10 cellular contexts compared by ENCODE assay signal in the genomic region with DNA sequence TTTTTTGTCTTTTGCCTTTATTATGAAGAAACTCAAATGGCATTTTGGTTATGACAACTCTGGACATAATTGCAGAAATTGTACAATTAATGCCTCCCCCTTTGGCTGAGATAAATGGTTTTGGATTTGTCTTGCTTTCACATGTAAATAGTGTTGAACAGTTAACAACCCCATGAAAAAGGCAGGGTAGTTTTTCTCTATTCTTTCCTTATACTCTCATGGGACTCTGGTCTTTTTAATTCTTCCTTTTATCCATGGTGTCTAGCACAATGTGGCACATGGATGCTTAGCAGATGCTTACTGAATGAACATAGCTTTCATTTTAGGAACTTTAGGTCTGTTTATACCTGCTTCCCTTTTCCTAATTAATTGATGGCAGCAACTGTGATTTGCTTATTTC.
DNase-seq lines count a peak whose midpoint lies in the region; ATAC-seq and TF ChIP-seq lines count a peak whose summit lies in the region.
"Had no signal": no experiment of that assay in that cellular context is flagged by ENCODE, and none has a peak within 500 bp of the region (broad histone marks: within the 10 kb centered on the region; RNA-seq: fewer than 3 reads in every experiment).

No MANE protein-coding gene starts in this region.

- H3K27ac Mint-ChIP-seq in activated naive CD8-positive, alpha-beta T cell, result peak overlapping the region; percentile 72
- H3K27ac Mint-ChIP-seq in activated naive CD8-positive, alpha-beta T cell treated with anti-CD3 and anti-CD28 coated beads, Interleukin-2, amount 50 U/mL, for 24 hours, result no peak overlapping the region
- H3K27ac Mint-ChIP-seq in T-helper 17 cell, result peak overlapping the region; percentile 68

- intact Hi-C loops in lower lobe of right lung (cut with DNase I) (no loop called here), tibial artery (cut with DNase I; ENCODE audit: low total_unique reads) (no loop called here)

- H3K27me3 ChIP-seq in lower lobe of right lung (ENCODE audit: low read depth), result no peaks in the 10 kb centered on the region
- no peaks in the 10 kb centered on the region for H3K27me3 ChIP-seq in tibial artery
- H3K27me3 ChIP-seq: Peyer's patch had no signal

- no peak for DNase-seq in activated naive CD8-positive, alpha-beta T cell treated with anti-CD3 and anti-CD28 coated beads, Interleukin-2, amount 50 U/mL, for 24 hours
- DNase-seq in T-helper 17 cell (no peak), lower lobe of right lung (no peak), tibial artery (no peak), NCI-H2196 treated with DMSO at 0.1 percent for 48 hours (lab: John Stamatoyannopoulos, UW; ENCODE audit: unreplicated experiment) (no peak)
- DNase-seq: stimulated activated CD4-positive, alpha-beta T cell treated with anti-CD3 and anti-CD28 coated beads, Interleukin-4, amount 100 ng/mL, for 4 hours had no signal

- H3K9me3 Mint-ChIP-seq in activated naive CD8-positive, alpha-beta T cell (ENCODE audit: low read depth), result no peaks in the 10 kb centered on the region
- H3K9me3 Mint-ChIP-seq in activated naive CD8-positive, alpha-beta T cell treated with anti-CD3 and anti-CD28 coated beads, Interleukin-2, amount 50 U/mL, for 24 hours, result no peaks in the 10 kb centered on the region

- peak overlapping the region; percentile 38 for H3K27ac ChIP-seq in lower lobe of right lung
- peak overlapping the region; percentile 22 to 55 for H3K27ac ChIP-seq in tibial artery

- H3K36me3 Mint-ChIP-seq in activated naive CD8-positive, alpha-beta T cell, result peaks cover 6% of the 10 kb centered on the region
- peaks cover 18% of the 10 kb centered on the region for H3K36me3 Mint-ChIP-seq in activated naive CD8-positive, alpha-beta T cell treated with anti-CD3 and anti-CD28 coated beads, Interleukin-2, amount 50 U/mL, for 24 hours (ENCODE audit: low read depth)
- H3K36me3 Mint-ChIP-seq in T-helper 17 cell (ENCODE audit: low read depth), result peaks cover 2% of the 10 kb centered on the region

- H3K9me3 ChIP-seq in T-helper 17 cell (ENCODE audit: control insufficient read depth, low read length, poor library complexity, severe bottlenecking), result no peaks in the 10 kb centered on the region
- no peaks in the 10 kb centered on the region for H3K9me3 ChIP-seq in lower lobe of right lung
- H3K9me3 ChIP-seq in tibial artery, result peaks cover 0 to under 1% (median 0%) of the 10 kb centered on the region in 3 donors
- H3K9me3 ChIP-seq: Peyer's patch had no signal

- no peak for TF ChIP-seq CTCF in lower lobe of right lung (IDR thresholded peaks at IDR 0.05)
- TF ChIP-seq CTCF in tibial artery (IDR thresholded peaks at IDR 0.05), result no peak

- H3K4me3 ChIP-seq in lower lobe of right lung (peak overlapping the region; percentile 1), tibial artery (no peak overlapping the region)

- peaks cover 69% of the 10 kb centered on the region for H3K4me1 ChIP-seq in lower lobe of right lung
- H3K4me1 ChIP-seq in tibial artery, result peaks cover 8 to 71% (median 35%) of the 10 kb centered on the region in 4 donors

- H3K4me1 Mint-ChIP-seq in activated naive CD8-positive, alpha-beta T cell (ENCODE audit: low read depth), result peaks cover 82% of the 10 kb centered on the region
- peaks cover 77% of the 10 kb centered on the region for H3K4me1 Mint-ChIP-seq in activated naive CD8-positive, alpha-beta T cell treated with anti-CD3 and anti-CD28 coated beads, Interleukin-2, amount 50 U/mL, for 24 hours
- peaks cover 57% of the 10 kb centered on the region for H3K4me1 Mint-ChIP-seq in T-helper 17 cell

- no peak overlapping the region for H3K4me3 Mint-ChIP-seq in activated naive CD8-positive, alpha-beta T cell
- no peak overlapping the region for H3K4me3 Mint-ChIP-seq in activated naive CD8-positive, alpha-beta T cell treated with anti-CD3 and anti-CD28 coated beads, Interleukin-2, amount 50 U/mL, for 24 hours
- H3K4me3 Mint-ChIP-seq in T-helper 17 cell, result no peak overlapping the region

- H3K27me3 Mint-ChIP-seq in activated naive CD8-positive, alpha-beta T cell, result no peaks in the 10 kb centered on the region
- no peaks in the 10 kb centered on the region for H3K27me3 Mint-ChIP-seq in activated naive CD8-positive, alpha-beta T cell treated with anti-CD3 and anti-CD28 coated beads, Interleukin-2, amount 50 U/mL, for 24 hours
- no peaks in the 10 kb centered on the region for H3K27me3 Mint-ChIP-seq in T-helper 17 cell

- no peak for ATAC-seq in activated naive CD8-positive, alpha-beta T cell treated with anti-CD3 and anti-CD28 coated beads, Interleukin-2, amount 50 U/mL, for 24 hours
- no peak for ATAC-seq in T-helper 17 cell
- no peak for ATAC-seq in lower lobe of right lung
- ATAC-seq in GM19463 (IDR thresholded peaks at IDR 0.05; ENCODE audit: unreplicated experiment), result no peak
- ATAC-seq in GM18498 (IDR thresholded peaks at IDR 0.05; ENCODE audit: unreplicated experiment), result no peak

- H3K36me3 ChIP-seq in lower lobe of right lung, result no peaks in the 10 kb centered on the region
- H3K36me3 ChIP-seq in tibial artery, result no peaks in the 10 kb centered on the region
- H3K36me3 ChIP-seq: Peyer's patch had no signal
